Comparison of ENCODE assay signal across 8 cellular contexts in the genomic region with DNA sequence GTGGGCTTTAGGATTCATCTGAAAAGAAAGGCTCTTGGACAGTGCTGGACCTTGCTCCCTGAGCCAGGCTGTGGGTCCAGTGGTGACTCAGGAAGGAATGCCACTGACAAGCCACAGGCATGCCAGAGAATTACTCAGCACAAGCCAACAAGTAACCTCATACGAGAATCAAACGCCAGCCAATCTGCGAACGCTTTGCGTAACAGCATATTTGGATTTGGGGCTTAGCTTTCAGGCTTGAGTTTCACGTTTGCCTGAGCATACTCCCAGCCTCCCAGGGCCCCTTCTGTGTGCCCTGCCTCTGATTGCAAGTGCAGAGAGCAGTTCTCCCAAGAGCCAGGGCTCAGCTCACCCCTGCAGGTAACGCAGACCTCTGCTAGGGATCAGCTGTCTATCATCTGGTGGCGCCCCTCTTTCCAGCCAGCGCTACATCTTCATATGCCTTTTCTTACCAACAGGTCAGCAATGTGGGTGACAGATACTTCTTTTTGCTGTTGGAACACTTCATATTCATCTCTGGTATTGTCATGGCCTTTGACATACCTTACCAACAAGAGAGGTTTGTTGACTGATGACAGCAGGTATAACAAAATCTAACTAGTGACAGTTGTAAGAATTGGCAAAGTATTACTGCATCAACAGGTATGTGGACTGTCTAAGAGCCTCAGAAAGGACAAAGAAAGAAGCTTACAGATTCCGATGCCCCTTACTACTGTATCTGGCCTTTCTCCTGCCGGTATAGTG. TPM values are rescaled to one million over a fixed set of nuclear protein-coding genes. Genes with fewer than 3 reads are reported as not detected.
DNase-seq lines count a peak whose midpoint lies in the region; ATAC-seq and TF ChIP-seq lines count a peak whose summit lies in the region.

No MANE protein-coding gene starts in this region.

- H3K4me1 ChIP-seq in hepatocyte (ENCODE audit: insufficient read depth) (peaks cover 30% of the 10 kb centered on the region), skeletal muscle satellite cell (ENCODE audit: control insufficient read depth, insufficient read depth, low read length) (peaks cover 74% of the 10 kb centered on the region)

- 40% methylated on average over 11 of the region's 11 CpGs for WGBS in hepatocyte (ENCODE audit: low lambda C conversion rate, missing lambda C conversion rate)

- H3K27ac ChIP-seq in hepatocyte, result peak overlapping the region; percentile 92

- no peaks in the 10 kb centered on the region for H3K79me2 ChIP-seq in hepatocyte

- H3K36me3 Mint-ChIP-seq in HFFc6 (ENCODE audit: low read depth), result peaks cover 11% of the 10 kb centered on the region; the same call in 1 of the 2 replicates
- H3K36me3 Mint-ChIP-seq in activated CD4-positive, alpha-beta memory T cell treated with anti-CD3 and anti-CD28 coated beads, Interleukin-2, amount 10 ng/mL, durations not matched to agents 7 days and 5 days (ENCODE audit: low read depth), result no peaks in the 10 kb centered on the region

- POLR2A ChIA-PET in activated CD4-positive, alpha-beta memory T cell treated with anti-CD3 and anti-CD28 coated beads, Interleukin-2, amount 10 ng/mL, durations not matched to agents 7 days and 5 days (lab: Charles Lee), result no interaction called here

- no peak overlapping the region for H2AFZ ChIP-seq in hepatocyte

- H3K27ac Mint-ChIP-seq in HFFc6, result peak overlapping the region; percentile 99
- H3K27ac Mint-ChIP-seq in activated CD4-positive, alpha-beta memory T cell treated with anti-CD3 and anti-CD28 coated beads, Interleukin-2, amount 10 ng/mL, durations not matched to agents 7 days and 5 days, result no peak overlapping the region

- no peak for ATAC-seq in HG03378 (IDR thresholded peaks at IDR 0.05; ENCODE audit: unreplicated experiment)

- H3K4me1 Mint-ChIP-seq in HFFc6 (ENCODE audit: low read depth), result peaks cover 94% of the 10 kb centered on the region
- H3K4me1 Mint-ChIP-seq in activated CD4-positive, alpha-beta memory T cell treated with anti-CD3 and anti-CD28 coated beads, Interleukin-2, amount 10 ng/mL, durations not matched to agents 7 days and 5 days, result peaks cover 23% of the 10 kb centered on the region

- no peaks in the 10 kb centered on the region for H4K20me1 ChIP-seq in hepatocyte (ENCODE audit: insufficient read depth, poor library complexity, severe bottlenecking)

- CTCF ChIA-PET in activated CD4-positive, alpha-beta memory T cell treated with anti-CD3 and anti-CD28 coated beads, Interleukin-2, amount 10 ng/mL, durations not matched to agents 7 days and 5 days (lab: Charles Lee), result no interaction called here

- H3K27me3 ChIP-seq in hepatocyte, result no peaks in the 10 kb centered on the region
- no peaks in the 10 kb centered on the region for H3K27me3 ChIP-seq in skeletal muscle satellite cell (ENCODE audit: control insufficient read depth, insufficient read depth, low read length)

- no peaks in the 10 kb centered on the region for H3K9me3 ChIP-seq in hepatocyte (ENCODE audit: low read depth)
- no peaks in the 10 kb centered on the region for H3K9me3 ChIP-seq in skeletal muscle satellite cell (replicated peaks; ENCODE audit: low read length)

- H3K9ac ChIP-seq in skeletal muscle satellite cell (ENCODE audit: low read depth, low read length), result peak overlapping the region; percentile 74

- peak; percentile 99 for DNase-seq in HFFc6
- DNase-seq in astrocyte of the cerebellum (ENCODE audit: low read depth), result peak; percentile 99
- DNase-seq in hepatocyte (ENCODE audit: low spot score), result peak; percentile 91
- no peak for DNase-seq in ecto neural progenitor cell (ENCODE audit: low spot score)
- DNase-seq in activated CD4-positive, alpha-beta memory T cell treated with anti-CD3 and anti-CD28 coated beads, Interleukin-2, amount 10 ng/mL, durations not matched to agents 7 days and 5 days, result no peak
- DNase-seq in HUDEP-2 (lab: John Stamatoyannopoulos, UW; ENCODE audit: unreplicated experiment in 76 of 76), result no peak

- peak overlapping the region; percentile 88 for H3K4me3 Mint-ChIP-seq in HFFc6
- no peak overlapping the region for H3K4me3 Mint-ChIP-seq in activated CD4-positive, alpha-beta memory T cell treated with anti-CD3 and anti-CD28 coated beads, Interleukin-2, amount 10 ng/mL, durations not matched to agents 7 days and 5 days

- TF ChIP-seq CTCF in HFFc6 (IDR thresholded peaks at IDR 0.05), result no peak
- TF ChIP-seq CTCF in astrocyte of the cerebellum (IDR thresholded peaks at IDR 0.05; ENCODE audit: low read depth, low read length, missing control alignments), result no peak
- TF ChIP-seq CTCF in hepatocyte (IDR thresholded peaks at IDR 0.05; ENCODE audit: poor library complexity), result no peak

- H3K4me2 ChIP-seq in hepatocyte, result peak overlapping the region; percentile 65
- peak overlapping the region; percentile 76 for H3K4me2 ChIP-seq in skeletal muscle satellite cell (ENCODE audit: low read length)

- no peak overlapping the region for H3K4me3 ChIP-seq in astrocyte of the cerebellum (ENCODE audit: low read depth, low read length)
- H3K4me3 ChIP-seq in hepatocyte, result no peak overlapping the region
- H3K4me3 ChIP-seq in skeletal muscle satellite cell (ENCODE audit: low read length), result peak overlapping the region; percentile 51

- H3K27me3 Mint-ChIP-seq in HFFc6 (ENCODE audit: insufficient read depth), result peaks cover 1% of the 10 kb centered on the region
- peaks cover 1% of the 10 kb centered on the region for H3K27me3 Mint-ChIP-seq in activated CD4-positive, alpha-beta memory T cell treated with anti-CD3 and anti-CD28 coated beads, Interleukin-2, amount 10 ng/mL, durations not matched to agents 7 days and 5 days

- in situ Hi-C loops in astrocyte of the cerebellum (cut with HindIII; ENCODE audit: low sequenced_read_pairs), result no loop called here

- no peaks in the 10 kb centered on the region for H3K9me2 ChIP-seq in hepatocyte (replicated peaks; ENCODE audit: insufficient read depth)

- H3K9me3 Mint-ChIP-seq in HFFc6, result no peaks in the 10 kb centered on the region
- no peaks in the 10 kb centered on the region for H3K9me3 Mint-ChIP-seq in activated CD4-positive, alpha-beta memory T cell treated with anti-CD3 and anti-CD28 coated beads, Interleukin-2, amount 10 ng/mL, durations not matched to agents 7 days and 5 days

- H3K36me3 ChIP-seq in hepatocyte (replicated peaks; ENCODE audit: insufficient read depth, low read depth) (no peaks in the 10 kb centered on the region), skeletal muscle satellite cell (ENCODE audit: insufficient read depth, low read length) (no peaks in the 10 kb centered on the region)

RNA-seq across cellular contexts. Expression of gene ZSWIM6, which starts 30.1 kb away (rescaled TPM):
- 10 to 100 TPM in 5 of 6 experiments, 1 to 10 TPM in 1; 9.7 to 13.5 (median 11.7) TPM for total RNA-seq in HFFc6 (2021; fragmentation: NEBNext Ultra II Directional; extraction: Animal tissue kit (Norgen Biotek cat#: 25700))
- total RNA-seq in hepatocyte, result 12.7 and 13.0 TPM in 2 replicates
- polyA plus RNA-seq in hepatocyte, result 6.7 and 9.0 TPM in 2 replicates
- 7.9 and 10.0 TPM in 2 replicates for total RNA-seq in skeletal muscle satellite cell (2012; rRNA removed)
- total RNA-seq in activated CD4-positive, alpha-beta memory T cell treated with anti-CD3 and anti-CD28 coated beads, Interleukin-2, amount 10 ng/mL, durations not matched to agents 7 days and 5 days, result 1 to 10 TPM; 6.8 to 7.1 TPM

Comparison
In these comparisons a context has a peak if more than half of its experiments do, and no peak if none do; other contexts are left out.
1. DNase-seq: peak in HFFc6 (single experiment), astrocyte of the cerebellum (single experiment) and hepatocyte (single experiment); none in ecto neural progenitor cell (single experiment), activated CD4-positive, alpha-beta memory T cell treated with anti-CD3 and anti-CD28 coated beads, Interleukin-2, amount 10 ng/mL, durations not matched to agents 7 days and 5 days (single experiment) and HUDEP-2 (0 of 76).